In the genomic region with DNA sequence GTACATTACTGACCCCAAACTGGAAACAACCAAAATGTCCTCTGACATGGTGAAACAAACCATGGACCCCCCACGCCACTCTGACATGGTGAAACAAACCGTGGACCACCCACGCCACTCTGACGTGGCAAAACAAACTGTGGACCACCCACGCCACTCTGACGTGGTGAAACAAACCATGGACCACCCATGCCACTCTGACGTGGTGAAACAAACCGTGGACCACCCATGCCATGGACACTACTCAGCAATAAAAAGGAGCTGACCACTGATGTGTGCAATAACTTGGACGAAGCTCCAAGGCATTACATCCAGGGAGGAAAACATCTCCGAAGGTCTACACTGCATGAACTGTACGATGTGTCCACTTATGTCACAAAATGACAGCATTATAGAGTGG, we compare ENCODE assay signal across 21 cellular contexts. TPM values are rescaled to one million over a fixed set of nuclear protein-coding genes. Genes with fewer than 3 reads are reported as not detected.
DNase-seq lines count a peak whose midpoint lies in the region; ATAC-seq, FAIRE-seq and TF ChIP-seq lines count a peak whose summit lies in the region.
"Had no signal": no experiment of that assay in that cellular context is flagged by ENCODE, and none has a peak within 500 bp of the region (broad histone marks: within the 10 kb centered on the region; RNA-seq: fewer than 3 reads in every experiment).

No MANE protein-coding gene starts in this region.

- H3K4me3 Mint-ChIP-seq in activated naive CD4-positive, alpha-beta T cell treated with anti-CD3 and anti-CD28 coated beads, Interleukin-2, amount 10 ng/mL, durations not matched to agents 7 days and 5 days, result no peak overlapping the region
- H3K4me3 Mint-ChIP-seq: CD4-positive, alpha-beta T cell had no signal

- peak overlapping the region; percentile 21 for H3K27ac Mint-ChIP-seq in activated naive CD4-positive, alpha-beta T cell treated with anti-CD3 and anti-CD28 coated beads, Interleukin-2, amount 10 ng/mL, durations not matched to agents 7 days and 5 days
- no peak overlapping the region for H3K27ac Mint-ChIP-seq in activated naive CD4-positive, alpha-beta T cell treated with anti-CD3 and anti-CD28 coated beads, Interleukin-2, amount 50 U/mL, for 72 hours
- H3K27ac Mint-ChIP-seq: CD4-positive, alpha-beta T cell had no signal

- no peak for DNase-seq in activated naive CD4-positive, alpha-beta T cell treated with anti-CD3 and anti-CD28 coated beads, Interleukin-2, amount 10 ng/mL, durations not matched to agents 7 days and 5 days
- DNase-seq in activated naive CD4-positive, alpha-beta T cell treated with anti-CD3 and anti-CD28 coated beads, Interleukin-2, amount 50 U/mL, for 72 hours (ENCODE audit: low spot score in 2 of 2), result no peak
- peak; percentile 17 to 32 for DNase-seq in SJCRH30
- DNase-seq in urothelium cell line (ENCODE audit: low spot score), result no peak
- no peak for DNase-seq in SHP77 (lab: John Stamatoyannopoulos, UW)
- DNase-seq in transverse colon, result no peak
- DNase-seq: AML-193; Caco-2; CD4-positive, alpha-beta T cell; GM23248; HCEC 1CT had no signal

- FAIRE-seq in urothelium cell line (lab: Jason Lieb, UNC), result peak; percentile 48
- FAIRE-seq: A549, D721Med, G401.6, GM12892, GM18507, H54, HTR-8/SVneo had no signal

- peaks cover 62% of the 10 kb centered on the region for H3K36me3 Mint-ChIP-seq in activated naive CD4-positive, alpha-beta T cell treated with anti-CD3 and anti-CD28 coated beads, Interleukin-2, amount 10 ng/mL, durations not matched to agents 7 days and 5 days
- H3K36me3 Mint-ChIP-seq in activated naive CD4-positive, alpha-beta T cell treated with anti-CD3 and anti-CD28 coated beads, Interleukin-2, amount 50 U/mL, for 72 hours, result peaks cover 15 to 23% of the 10 kb centered on the region in 2 donors

- no peaks in the 10 kb centered on the region for H3K27me3 ChIP-seq in SJCRH30
- H3K27me3 ChIP-seq in iPS-15b (ENCODE audit: control insufficient read depth, insufficient read depth, low read length), result no peaks in the 10 kb centered on the region
- H3K27me3 ChIP-seq in transverse colon, result no peaks in the 10 kb centered on the region

- peak overlapping the region; percentile 24 for H3K9ac ChIP-seq in iPS-15b (ENCODE audit: low read depth, low read length)
- H3K9ac ChIP-seq: GM23248 had no signal

- WGBS in transverse colon (ENCODE audit: low coverage in 1 of 2), 2 donors, result 83 to 94% methylated on average over 4 to 11 of the region's 11 CpGs

- ATAC-seq in activated naive CD4-positive, alpha-beta T cell treated with anti-CD3 and anti-CD28 coated beads, Interleukin-2, amount 50 U/mL, for 72 hours, result no peak
- ATAC-seq: A549 had no signal

- no peak for TF ChIP-seq POLR2A in transverse colon (IDR thresholded peaks at IDR 0.05)

- no peak for TF ChIP-seq EP300 in transverse colon (IDR thresholded peaks at IDR 0.05; ENCODE audit: low read depth)

- H3K4me1 Mint-ChIP-seq in activated naive CD4-positive, alpha-beta T cell treated with anti-CD3 and anti-CD28 coated beads, Interleukin-2, amount 10 ng/mL, durations not matched to agents 7 days and 5 days, result peaks cover 64% of the 10 kb centered on the region

- H3K4me1 ChIP-seq in SJCRH30 (peaks cover 3% of the 10 kb centered on the region; the same call in 1 of the 2 replicates), iPS-15b (ENCODE audit: control insufficient read depth, insufficient read depth, low read length) (peaks cover 3% of the 10 kb centered on the region), transverse colon (peaks cover 14 to 18% (median 14%) of the 10 kb centered on the region in 4 donors)

- H3K27ac ChIP-seq in SJCRH30, result no peak overlapping the region
- no peak overlapping the region for H3K27ac ChIP-seq in transverse colon
- H3K27ac ChIP-seq: 22Rv1, A549, C4-2B, GM23248 had no signal

- no peak overlapping the region for H3K4me3 ChIP-seq in SJCRH30
- H3K4me3 ChIP-seq in iPS-15b (ENCODE audit: low read depth, low read length), result no peak overlapping the region
- H3K4me3 ChIP-seq in transverse colon, result no peak overlapping the region
- H3K4me3 ChIP-seq: A549, GM23248 had no signal

- CTCF ChIA-PET in activated naive CD4-positive, alpha-beta T cell treated with anti-CD3 and anti-CD28 coated beads, Interleukin-2, amount 10 ng/mL, durations not matched to agents 7 days and 5 days (lab: Charles Lee), result interaction anchor here (2.6 kb wide), 1 partner anchor 73 kb away, joined by 7 read pairs; no protein-coding TSS in a partner anchor

- H3K9me3 ChIP-seq in SJCRH30 (replicated peaks) (no peaks in the 10 kb centered on the region), iPS-15b (ENCODE audit: control insufficient read depth, insufficient read depth, low read length) (no peaks in the 10 kb centered on the region), transverse colon (no peaks in the 10 kb centered on the region)
- H3K9me3 ChIP-seq: Caco-2 had no signal

- H3K9me3 Mint-ChIP-seq in activated naive CD4-positive, alpha-beta T cell treated with anti-CD3 and anti-CD28 coated beads, Interleukin-2, amount 10 ng/mL, durations not matched to agents 7 days and 5 days, result no peaks in the 10 kb centered on the region
- H3K9me3 Mint-ChIP-seq in activated naive CD4-positive, alpha-beta T cell treated with anti-CD3 and anti-CD28 coated beads, Interleukin-2, amount 50 U/mL, for 72 hours, result no peaks in the 10 kb centered on the region
- H3K9me3 Mint-ChIP-seq: CD4-positive, alpha-beta T cell had no signal

- H3K36me3 ChIP-seq in SJCRH30 (peaks cover 9% of the 10 kb centered on the region), iPS-15b (ENCODE audit: control insufficient read depth, insufficient read depth, low read length) (peaks cover 5% of the 10 kb centered on the region), transverse colon (peaks cover 0 to 3% (median 0%) of the 10 kb centered on the region in 4 donors)

- no peak for TF ChIP-seq CTCF in transverse colon (IDR thresholded peaks at IDR 0.05)

- intact Hi-C loops in transverse colon (cut with DNase I; ENCODE audit: low total_unique reads), result no loop called here

- in situ Hi-C loops in transverse colon (cut with MboI; ENCODE audit: low pct_ligation_motif_present in 1 of 4, low pct_unique_long_range_greater_than_20kb in 1 of 4, low sequenced_read_pairs in 3 of 4), result no loop called here

- H3K27me3 Mint-ChIP-seq in activated naive CD4-positive, alpha-beta T cell treated with anti-CD3 and anti-CD28 coated beads, Interleukin-2, amount 10 ng/mL, durations not matched to agents 7 days and 5 days, result peaks cover 4% of the 10 kb centered on the region
- H3K27me3 Mint-ChIP-seq: CD4-positive, alpha-beta T cell had no signal

RNA-seq across cellular contexts. Expression of gene GOLGA3, which starts 3.1 kb away (rescaled TPM):
- 10 to 100 TPM; 44.0 to 52.7 TPM for total RNA-seq in activated naive CD4-positive, alpha-beta T cell treated with anti-CD3 and anti-CD28 coated beads, Interleukin-2, amount 50 U/mL, for 72 hours
- total RNA-seq in SJCRH30 (2014; rRNA removed; shearing (Covaris generic)), result 36.0 and 40.3 TPM in 2 replicates
- 100 to 1,000 TPM in 2 of 4 donors, 10 to 100 TPM in 2; 90.9 to 113 (median 99.9) TPM for total RNA-seq in transverse colon

RNA-seq across cellular contexts. Expression of gene CHFR, which starts 55.6 kb away (rescaled TPM):
- total RNA-seq in activated naive CD4-positive, alpha-beta T cell treated with anti-CD3 and anti-CD28 coated beads, Interleukin-2, amount 50 U/mL, for 72 hours, result 10 to 100 TPM; 60.4 to 73.2 TPM
- total RNA-seq in SJCRH30 (2014; rRNA removed; shearing (Covaris generic)), result 8.2 and 8.5 TPM in 2 replicates
- total RNA-seq in transverse colon, result 100 to 1,000 TPM in 1 of 4 donors, 10 to 100 TPM in 3; 47.7 to 132 (median 61.9) TPM

Comparison
In these comparisons a context has a peak if more than half of its experiments do, and no peak if none do; other contexts are left out.
1. DNase-seq: peak in SJCRH30 (2 of 2); none in activated naive CD4-positive, alpha-beta T cell treated with anti-CD3 and anti-CD28 coated beads, Interleukin-2, amount 10 ng/mL, durations not matched to agents 7 days and 5 days (single experiment), activated naive CD4-positive, alpha-beta T cell treated with anti-CD3 and anti-CD28 coated beads, Interleukin-2, amount 50 U/mL, for 72 hours (0 of 2), urothelium cell line (single experiment), SHP77 (0 of 2) and transverse colon (single experiment).